Comparison of ENCODE assay signal across 1 cellular context in genomic region chr6:31775184-31775583, GRCh38.
TF ChIP-seq lines count a peak whose summit lies in the region.

No MANE protein-coding gene starts in this region.

TF ChIP-seq in HepG2, 621 proteins besides CTCF, POLR2A, EP300 and RAD21:
- peak; percentile 95 for TF ChIP-seq FOXO4 (CRISPR knock-in tag; conservative IDR thresholded peaks at IDR 0.05)
- TF ChIP-seq PRDM15 (CRISPR knock-in tag; IDR thresholded peaks at IDR 0.05) = peak; percentile 79
- TF ChIP-seq MED13 (CRISPR knock-in tag; IDR thresholded peaks at IDR 0.05) = no peak
